In the genomic region with DNA sequence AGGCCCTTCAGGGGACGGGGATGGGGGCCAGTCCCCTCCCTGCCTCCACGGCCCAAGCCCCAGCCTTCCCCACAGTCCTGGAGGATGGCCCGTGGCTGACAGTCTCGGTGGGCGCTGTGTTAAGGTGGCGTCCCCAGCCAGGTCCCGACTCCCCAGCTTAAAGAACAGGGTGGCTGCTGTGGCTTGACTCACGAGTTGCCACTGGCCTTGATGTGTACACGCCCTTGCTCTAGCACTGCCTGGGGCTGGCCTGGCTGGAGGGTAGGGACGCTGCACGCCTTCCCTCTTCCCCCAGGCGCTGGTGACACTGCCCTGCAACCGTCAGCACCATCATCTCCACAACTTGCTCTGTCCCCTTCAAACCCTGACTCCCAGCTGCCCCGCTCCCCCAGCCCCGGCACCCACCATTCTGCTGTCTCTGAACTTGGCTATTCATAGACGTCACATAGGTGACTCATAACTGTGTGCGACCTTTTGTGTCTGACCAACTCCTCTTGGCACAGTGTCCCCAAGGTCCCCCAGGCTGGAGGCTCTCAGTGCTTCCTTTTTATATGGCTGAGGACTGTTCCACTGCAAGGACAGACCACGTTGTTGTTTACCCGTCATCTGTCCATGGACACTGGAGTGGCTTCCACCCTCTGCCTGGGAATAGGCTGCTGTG, we compare ENCODE assay signal across 19 cellular contexts. TPM values are rescaled to one million over a fixed set of nuclear protein-coding genes. Genes with fewer than 3 reads are reported as not detected.
DNase-seq lines count a peak whose midpoint lies in the region; ATAC-seq and TF ChIP-seq lines count a peak whose summit lies in the region.
"Had no signal": no experiment of that assay in that cellular context is flagged by ENCODE, and none has a peak within 500 bp of the region (broad histone marks: within the 10 kb centered on the region; RNA-seq: fewer than 3 reads in every experiment).

No MANE protein-coding gene starts in this region.

- no peak overlapping the region for H3K4me3 ChIP-seq in gastrocnemius medialis
- H3K4me3 ChIP-seq: BLaER1 treated with 17β-estradiol and CSF1 and Interleukin-3, amounts not matched to agents 10 nM and 100 nM; thoracic aorta had no signal

- peaks cover 2 to 25% of the 10 kb centered on the region in 2 donors for H3K4me1 ChIP-seq in gastrocnemius medialis

- TF ChIP-seq CTCF in gastrocnemius medialis (IDR thresholded peaks at IDR 0.05 in 4 of 5, conservative IDR thresholded peaks at IDR 0.05 in 1 of 5) = no peak

- no peak for TF ChIP-seq POLR2A in gastrocnemius medialis (IDR thresholded peaks at IDR 0.05)

- no peaks in the 10 kb centered on the region for H3K9me3 ChIP-seq in gastrocnemius medialis
- H3K9me3 ChIP-seq: BLaER1 treated with 17β-estradiol and CSF1 and Interleukin-3, amounts not matched to agents 10 nM and 100 nM; thoracic aorta had no signal

- DNase-seq in DMS53 (lab: John Stamatoyannopoulos, UW) (peak; percentile 66), DMS53 treated with DMSO at 0.1 percent for 48 hours (lab: John Stamatoyannopoulos, UW; ENCODE audit: unreplicated experiment) (no peak), M059J (ENCODE audit: low read depth) (peak; percentile 63), astrocyte of the hippocampus (ENCODE audit: low read depth, low spot score) (peak; percentile 27), gastrocnemius medialis (no peak), SIG-M5 treated with dmso at 0.1 percent for 504 hours (lab: John Stamatoyannopoulos, UW; ENCODE audit: unreplicated experiment) (no peak)
- DNase-seq: activated CD4-positive, alpha-beta memory T cell treated with anti-CD3 and anti-CD28 coated beads for 36 hours; DMS 273 treated with DMSO at 0.1 percent for 48 hours; effector CD8-positive, alpha-beta T cell; MM.1S; NCI-H1694; NCI-H446; small intestine; T-helper 1 cell had no signal

- intact Hi-C loops in gastrocnemius medialis (cut with DNase I; ENCODE audit: low total_unique reads) = no loop called here

- H3K27me3 ChIP-seq in gastrocnemius medialis = no peaks in the 10 kb centered on the region
- H3K27me3 ChIP-seq: BLaER1 treated with 17β-estradiol and CSF1 and Interleukin-3, amounts not matched to agents 10 nM and 100 nM had no signal

- peak overlapping the region in 1 of 4 donors; percentile 10 for H3K27ac ChIP-seq in gastrocnemius medialis
- H3K27ac ChIP-seq: 22Rv1; BLaER1 treated with 17β-estradiol and CSF1 and Interleukin-3, amounts not matched to agents 10 nM and 100 nM; thoracic aorta had no signal

- H3K36me3 ChIP-seq in gastrocnemius medialis = peaks cover 0 to 17% of the 10 kb centered on the region in 2 donors

- ATAC-seq in gastrocnemius medialis = peak; percentile 25 to 57
- no peak for ATAC-seq in HG02973 (IDR thresholded peaks at IDR 0.05; ENCODE audit: unreplicated experiment)
- ATAC-seq in GM19397 (IDR thresholded peaks at IDR 0.05; ENCODE audit: unreplicated experiment) = no peak

- in situ Hi-C loops in gastrocnemius medialis (cut with MboI; ENCODE audit: low sequenced_read_pairs in 4 of 4) = no loop called here

RNA-seq across cellular contexts. Expression of gene GNPTG, which starts 6.3 kb away (rescaled TPM):
- 43.8 and 50.1 TPM in 2 replicates for total RNA-seq in M059J (2014; rRNA removed; shearing (Covaris generic))
- total RNA-seq in gastrocnemius medialis = 10 to 100 TPM; 20.6 to 37.5 (median 30.2) TPM

RNA-seq across cellular contexts. Expression of gene TSR3, which starts 6.4 kb away (rescaled TPM):
- total RNA-seq in M059J (2014; rRNA removed; shearing (Covaris generic)) = 54.2 and 101 TPM in 2 replicates
- total RNA-seq in gastrocnemius medialis = 100 to 1,000 TPM in 1 of 4 donors, 10 to 100 TPM in 3; 63.3 to 103 (median 72.4) TPM

RNA-seq across cellular contexts. Expression of gene BAIAP3, which starts 24.6 kb away (rescaled TPM):
- total RNA-seq in M059J (2014; rRNA removed; shearing (Covaris generic)) = 0.34 TPM in 1 of 2 replicates, not detected in the other
- 1 to 10 TPM in 3 of 4 donors, under 1 TPM in 1; 0.05 to 4.4 (median 2.5) TPM for total RNA-seq in gastrocnemius medialis

RNA-seq across cellular contexts. Expression of gene UBE2I, which starts 48.6 kb away (rescaled TPM):
- total RNA-seq in M059J (2014; rRNA removed; shearing (Covaris generic)) = 85.7 and 87.6 TPM in 2 replicates
- 10 to 100 TPM; 28.9 to 80.4 (median 41.7) TPM for total RNA-seq in gastrocnemius medialis

RNA-seq across cellular contexts. Expression of gene UNKL, which starts 56.5 kb away (rescaled TPM):
- 6.5 and 13.0 TPM in 2 replicates for total RNA-seq in M059J (2014; rRNA removed; shearing (Covaris generic))
- 10 to 100 TPM; 31.8 to 38.8 (median 35.8) TPM for total RNA-seq in gastrocnemius medialis

Comparison
In these comparisons a context has a peak if more than half of its experiments do, and no peak if none do; other contexts are left out.
1. DNase-seq: peak in DMS53 (single experiment), M059J (single experiment) and astrocyte of the hippocampus (single experiment); none in DMS53 treated with DMSO at 0.1 percent for 48 hours (single experiment), gastrocnemius medialis (0 of 2) and SIG-M5 treated with dmso at 0.1 percent for 504 hours (single experiment).
2. ATAC-seq: peak in gastrocnemius medialis (2 of 2); none in HG02973 (single experiment) and GM19397 (single experiment).